Comparison of ENCODE assay signal across 1 cellular context in the genomic region with DNA sequence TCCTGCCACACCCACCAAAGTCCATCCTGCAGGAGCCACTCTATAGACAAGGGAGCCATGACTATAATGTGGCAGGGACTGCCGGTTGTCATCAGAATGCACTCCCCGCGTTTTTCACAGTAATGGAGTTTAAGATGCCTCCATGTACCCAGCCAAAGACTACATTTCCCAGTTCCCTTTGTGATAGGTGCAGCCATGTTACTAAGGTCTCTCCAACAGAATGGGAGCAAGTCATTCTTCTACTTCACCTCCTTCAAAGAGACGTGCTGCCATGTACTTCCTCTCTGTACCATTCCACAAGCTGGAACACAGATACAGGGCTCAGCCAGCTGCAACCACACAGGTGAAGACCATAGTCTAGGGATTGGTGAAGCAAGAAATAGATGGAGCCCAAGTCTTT.
TF ChIP-seq lines count a peak whose summit lies in the region.

No MANE protein-coding gene starts in this region.

TF ChIP-seq in GM23338, 12 proteins besides CTCF, POLR2A, EP300 and RAD21 (continued from another document):
- TF ChIP-seq, protein P1, sequence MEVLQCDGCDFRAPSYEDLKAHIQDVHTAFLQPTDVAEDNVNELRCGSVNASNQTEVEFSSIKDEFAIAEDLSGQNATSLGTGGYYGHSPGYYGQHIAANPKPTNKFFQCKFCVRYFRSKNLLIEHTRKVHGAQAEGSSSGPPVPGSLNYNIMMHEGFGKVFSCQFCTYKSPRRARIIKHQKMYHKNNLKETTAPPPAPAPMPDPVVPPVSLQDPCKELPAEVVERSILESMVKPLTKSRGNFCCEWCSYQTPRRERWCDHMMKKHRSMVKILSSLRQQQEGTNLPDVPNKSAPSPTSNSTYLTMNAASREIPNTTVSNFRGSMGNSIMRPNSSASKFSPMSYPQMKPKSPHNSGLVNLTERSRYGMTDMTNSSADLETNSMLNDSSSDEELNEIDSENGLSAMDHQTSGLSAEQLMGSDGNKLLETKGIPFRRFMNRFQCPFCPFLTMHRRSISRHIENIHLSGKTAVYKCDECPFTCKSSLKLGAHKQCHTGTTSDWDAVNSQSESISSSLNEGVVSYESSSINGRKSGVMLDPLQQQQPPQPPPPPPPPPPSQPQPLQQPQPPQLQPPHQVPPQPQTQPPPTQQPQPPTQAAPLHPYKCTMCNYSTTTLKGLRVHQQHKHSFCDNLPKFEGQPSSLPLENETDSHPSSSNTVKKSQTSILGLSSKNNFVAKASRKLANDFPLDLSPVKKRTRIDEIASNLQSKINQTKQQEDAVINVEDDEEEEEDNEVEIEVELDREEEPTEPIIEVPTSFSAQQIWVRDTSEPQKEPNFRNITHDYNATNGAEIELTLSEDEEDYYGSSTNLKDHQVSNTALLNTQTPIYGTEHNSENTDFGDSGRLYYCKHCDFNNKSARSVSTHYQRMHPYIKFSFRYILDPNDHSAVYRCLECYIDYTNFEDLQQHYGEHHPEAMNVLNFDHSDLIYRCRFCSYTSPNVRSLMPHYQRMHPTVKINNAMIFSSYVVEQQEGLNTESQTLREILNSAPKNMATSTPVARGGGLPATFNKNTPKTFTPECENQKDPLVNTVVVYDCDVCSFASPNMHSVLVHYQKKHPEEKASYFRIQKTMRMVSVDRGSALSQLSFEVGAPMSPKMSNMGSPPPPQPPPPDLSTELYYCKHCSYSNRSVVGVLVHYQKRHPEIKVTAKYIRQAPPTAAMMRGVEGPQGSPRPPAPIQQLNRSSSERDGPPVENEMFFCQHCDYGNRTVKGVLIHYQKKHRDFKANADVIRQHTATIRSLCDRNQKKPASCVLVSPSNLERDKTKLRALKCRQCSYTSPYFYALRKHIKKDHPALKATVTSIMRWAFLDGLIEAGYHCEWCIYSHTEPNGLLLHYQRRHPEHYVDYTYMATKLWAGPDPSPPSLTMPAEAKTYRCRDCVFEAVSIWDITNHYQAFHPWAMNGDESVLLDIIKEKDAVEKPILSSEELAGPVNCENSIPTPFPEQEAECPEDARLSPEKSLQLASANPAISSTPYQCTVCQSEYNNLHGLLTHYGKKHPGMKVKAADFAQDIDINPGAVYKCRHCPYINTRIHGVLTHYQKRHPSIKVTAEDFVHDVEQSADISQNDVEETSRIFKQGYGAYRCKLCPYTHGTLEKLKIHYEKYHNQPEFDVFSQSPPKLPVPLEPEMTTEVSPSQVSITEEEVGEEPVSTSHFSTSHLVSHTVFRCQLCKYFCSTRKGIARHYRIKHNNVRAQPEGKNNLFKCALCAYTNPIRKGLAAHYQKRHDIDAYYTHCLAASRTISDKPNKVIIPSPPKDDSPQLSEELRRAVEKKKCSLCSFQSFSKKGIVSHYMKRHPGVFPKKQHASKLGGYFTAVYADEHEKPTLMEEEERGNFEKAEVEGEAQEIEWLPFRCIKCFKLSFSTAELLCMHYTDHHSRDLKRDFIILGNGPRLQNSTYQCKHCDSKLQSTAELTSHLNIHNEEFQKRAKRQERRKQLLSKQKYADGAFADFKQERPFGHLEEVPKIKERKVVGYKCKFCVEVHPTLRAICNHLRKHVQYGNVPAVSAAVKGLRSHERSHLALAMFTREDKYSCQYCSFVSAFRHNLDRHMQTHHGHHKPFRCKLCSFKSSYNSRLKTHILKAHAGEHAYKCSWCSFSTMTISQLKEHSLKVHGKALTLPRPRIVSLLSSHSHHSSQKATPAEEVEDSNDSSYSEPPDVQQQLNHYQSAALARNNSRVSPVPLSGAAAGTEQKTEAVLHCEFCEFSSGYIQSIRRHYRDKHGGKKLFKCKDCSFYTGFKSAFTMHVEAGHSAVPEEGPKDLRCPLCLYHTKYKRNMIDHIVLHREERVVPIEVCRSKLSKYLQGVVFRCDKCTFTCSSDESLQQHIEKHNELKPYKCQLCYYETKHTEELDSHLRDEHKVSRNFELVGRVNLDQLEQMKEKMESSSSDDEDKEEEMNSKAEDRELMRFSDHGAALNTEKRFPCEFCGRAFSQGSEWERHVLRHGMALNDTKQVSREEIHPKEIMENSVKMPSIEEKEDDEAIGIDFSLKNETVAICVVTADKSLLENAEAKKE (CRISPR knock-in tag; IDR thresholded peaks at IDR 0.05), result no peak
- TF ChIP-seq ZNF331 (CRISPR knock-in tag; IDR thresholded peaks at IDR 0.05; ENCODE audit: low read depth), result no peak
- no peak for TF ChIP-seq NANOG (IDR thresholded peaks at IDR 0.05; ENCODE audit: borderline replicate concordance)
- TF ChIP-seq, protein P2, sequence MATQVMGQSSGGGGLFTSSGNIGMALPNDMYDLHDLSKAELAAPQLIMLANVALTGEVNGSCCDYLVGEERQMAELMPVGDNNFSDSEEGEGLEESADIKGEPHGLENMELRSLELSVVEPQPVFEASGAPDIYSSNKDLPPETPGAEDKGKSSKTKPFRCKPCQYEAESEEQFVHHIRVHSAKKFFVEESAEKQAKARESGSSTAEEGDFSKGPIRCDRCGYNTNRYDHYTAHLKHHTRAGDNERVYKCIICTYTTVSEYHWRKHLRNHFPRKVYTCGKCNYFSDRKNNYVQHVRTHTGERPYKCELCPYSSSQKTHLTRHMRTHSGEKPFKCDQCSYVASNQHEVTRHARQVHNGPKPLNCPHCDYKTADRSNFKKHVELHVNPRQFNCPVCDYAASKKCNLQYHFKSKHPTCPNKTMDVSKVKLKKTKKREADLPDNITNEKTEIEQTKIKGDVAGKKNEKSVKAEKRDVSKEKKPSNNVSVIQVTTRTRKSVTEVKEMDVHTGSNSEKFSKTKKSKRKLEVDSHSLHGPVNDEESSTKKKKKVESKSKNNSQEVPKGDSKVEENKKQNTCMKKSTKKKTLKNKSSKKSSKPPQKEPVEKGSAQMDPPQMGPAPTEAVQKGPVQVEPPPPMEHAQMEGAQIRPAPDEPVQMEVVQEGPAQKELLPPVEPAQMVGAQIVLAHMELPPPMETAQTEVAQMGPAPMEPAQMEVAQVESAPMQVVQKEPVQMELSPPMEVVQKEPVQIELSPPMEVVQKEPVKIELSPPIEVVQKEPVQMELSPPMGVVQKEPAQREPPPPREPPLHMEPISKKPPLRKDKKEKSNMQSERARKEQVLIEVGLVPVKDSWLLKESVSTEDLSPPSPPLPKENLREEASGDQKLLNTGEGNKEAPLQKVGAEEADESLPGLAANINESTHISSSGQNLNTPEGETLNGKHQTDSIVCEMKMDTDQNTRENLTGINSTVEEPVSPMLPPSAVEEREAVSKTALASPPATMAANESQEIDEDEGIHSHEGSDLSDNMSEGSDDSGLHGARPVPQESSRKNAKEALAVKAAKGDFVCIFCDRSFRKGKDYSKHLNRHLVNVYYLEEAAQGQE (IDR thresholded peaks at IDR 0.05; ENCODE audit: unreplicated experiment), result no peak
- no peak for TF ChIP-seq ZNF114 (CRISPR knock-in tag; IDR thresholded peaks at IDR 0.05)
- TF ChIP-seq EZH2 (IDR thresholded peaks at IDR 0.05; ENCODE audit: low read depth, unreplicated experiment), result no peak
- no peak for TF ChIP-seq CREB1 (CRISPR knock-in tag; IDR thresholded peaks at IDR 0.05; ENCODE audit: low read depth)
- TF ChIP-seq JUNB (IDR thresholded peaks at IDR 0.05; ENCODE audit: unreplicated experiment), result no peak
- TF ChIP-seq, protein P3, sequence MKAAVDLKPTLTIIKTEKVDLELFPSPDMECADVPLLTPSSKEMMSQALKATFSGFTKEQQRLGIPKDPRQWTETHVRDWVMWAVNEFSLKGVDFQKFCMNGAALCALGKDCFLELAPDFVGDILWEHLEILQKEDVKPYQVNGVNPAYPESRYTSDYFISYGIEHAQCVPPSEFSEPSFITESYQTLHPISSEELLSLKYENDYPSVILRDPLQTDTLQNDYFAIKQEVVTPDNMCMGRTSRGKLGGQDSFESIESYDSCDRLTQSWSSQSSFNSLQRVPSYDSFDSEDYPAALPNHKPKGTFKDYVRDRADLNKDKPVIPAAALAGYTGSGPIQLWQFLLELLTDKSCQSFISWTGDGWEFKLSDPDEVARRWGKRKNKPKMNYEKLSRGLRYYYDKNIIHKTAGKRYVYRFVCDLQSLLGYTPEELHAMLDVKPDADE (IDR thresholded peaks at IDR 0.05), result no peak
